In the genomic region with DNA sequence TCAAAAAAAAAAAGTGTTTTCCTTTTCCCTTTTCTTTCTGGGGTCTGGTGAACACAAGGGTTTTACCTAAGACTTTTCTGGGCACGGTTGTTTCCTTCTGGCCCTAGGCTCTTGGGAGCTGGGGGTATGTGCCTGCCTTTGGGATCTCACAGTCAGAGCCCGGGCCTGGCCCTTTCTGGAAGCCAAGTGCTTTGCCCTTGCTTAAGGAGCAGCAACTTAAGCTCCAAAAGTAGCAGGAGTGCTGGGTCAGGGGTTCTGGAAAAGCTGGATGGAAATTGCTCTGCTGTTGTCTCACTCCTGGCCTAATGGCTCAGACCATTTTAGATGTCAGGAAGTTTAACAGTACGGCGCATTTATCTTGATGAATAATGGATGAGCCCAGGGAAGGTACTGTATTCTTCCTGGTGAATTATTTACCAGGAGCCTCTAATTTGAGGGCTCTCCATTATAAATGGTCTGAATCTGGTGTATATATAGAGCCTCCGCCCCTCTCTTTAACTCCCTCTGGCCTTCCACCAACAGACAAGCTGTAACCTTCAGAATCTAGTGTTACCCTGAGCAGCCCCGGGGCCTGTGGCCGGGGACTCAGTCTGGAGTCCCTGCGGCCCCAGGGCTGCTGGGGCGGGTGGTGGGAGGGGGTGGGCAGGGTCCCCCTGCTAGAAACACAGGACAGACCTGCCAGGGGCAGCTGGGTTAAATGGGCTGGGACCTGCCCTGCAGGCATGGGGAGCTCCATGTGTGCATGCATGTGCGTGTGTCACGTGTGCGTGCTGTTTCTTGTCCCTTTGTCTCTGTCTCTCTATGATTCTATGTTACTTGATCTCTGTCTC, we compare ENCODE assay signal across 7 cellular contexts. TPM values are rescaled to one million over a fixed set of nuclear protein-coding genes. Genes with fewer than 3 reads are reported as not detected.
A peak's percentile ranks its signal among the peaks of the same experiment; 100 is the strongest.
DNase-seq lines count a peak whose midpoint lies in the region; ATAC-seq lines count a peak whose summit lies in the region.
"Had no signal": no experiment of that assay in that cellular context is flagged by ENCODE, and none has a peak within 500 bp of the region (broad histone marks: within the 10 kb centered on the region; RNA-seq: fewer than 3 reads in every experiment).

No MANE protein-coding gene starts in this region.

- no peak for ATAC-seq in HG02981 (IDR thresholded peaks at IDR 0.05; ENCODE audit: unreplicated experiment)
- ATAC-seq in activated naive CD4-positive, alpha-beta T cell treated with anti-CD3 and anti-CD28 coated beads, Interleukin-2, amount 50 U/mL, for 72 hours, result no peak

- no peak overlapping the region for H3K27ac Mint-ChIP-seq in activated naive CD4-positive, alpha-beta T cell treated with anti-CD3 and anti-CD28 coated beads, Interleukin-2, amount 50 U/mL, for 72 hours

- DNase-seq in COLO668 (lab: John Stamatoyannopoulos, UW; ENCODE audit: unreplicated experiment) (peak; percentile 82), NCI-H748 (lab: John Stamatoyannopoulos, UW; ENCODE audit: unreplicated experiment) (peak; percentile 61), kidney tubule cell (ENCODE audit: low spot score) (peak; percentile 68), superior temporal gyrus (ENCODE audit: extremely low spot score) (no peak)
- no peak for DNase-seq in activated naive CD4-positive, alpha-beta T cell treated with anti-CD3 and anti-CD28 coated beads, Interleukin-2, amount 50 U/mL, for 72 hours (ENCODE audit: low spot score in 2 of 2)

- no peaks in the 10 kb centered on the region for H3K36me3 Mint-ChIP-seq in activated naive CD4-positive, alpha-beta T cell treated with anti-CD3 and anti-CD28 coated beads, Interleukin-2, amount 50 U/mL, for 72 hours
- H3K36me3 Mint-ChIP-seq: CD14-positive monocyte had no signal

- H3K9me3 Mint-ChIP-seq in activated naive CD4-positive, alpha-beta T cell treated with anti-CD3 and anti-CD28 coated beads, Interleukin-2, amount 50 U/mL, for 72 hours, result no peaks in the 10 kb centered on the region
- H3K9me3 Mint-ChIP-seq: CD14-positive monocyte had no signal

RNA-seq across cellular contexts. Expression of a gene that starts 37.5 kb away (rescaled TPM):
- 1 to 10 TPM; 2.9 to 4.7 TPM for total RNA-seq in activated naive CD4-positive, alpha-beta T cell treated with anti-CD3 and anti-CD28 coated beads, Interleukin-2, amount 50 U/mL, for 72 hours

RNA-seq across cellular contexts. Expression of a gene that starts 54.2 kb away (rescaled TPM):
- 10 to 100 TPM; 19.9 to 50.1 TPM for total RNA-seq in activated naive CD4-positive, alpha-beta T cell treated with anti-CD3 and anti-CD28 coated beads, Interleukin-2, amount 50 U/mL, for 72 hours

RNA-seq across cellular contexts. Expression of a gene that starts 54.4 kb away (rescaled TPM):
- 10 to 100 TPM; 87.4 to 99.8 TPM for total RNA-seq in activated naive CD4-positive, alpha-beta T cell treated with anti-CD3 and anti-CD28 coated beads, Interleukin-2, amount 50 U/mL, for 72 hours

RNA-seq across cellular contexts. Expression of a gene that starts 57.4 kb away (rescaled TPM):
- total RNA-seq in activated naive CD4-positive, alpha-beta T cell treated with anti-CD3 and anti-CD28 coated beads, Interleukin-2, amount 50 U/mL, for 72 hours, result 10 to 100 TPM; 31.0 to 42.7 TPM

RNA-seq across cellular contexts. Expression of a gene that starts 60.0 kb away (rescaled TPM):
- total RNA-seq in activated naive CD4-positive, alpha-beta T cell treated with anti-CD3 and anti-CD28 coated beads, Interleukin-2, amount 50 U/mL, for 72 hours, result 10 to 100 TPM; 13.0 to 21.6 TPM

Comparison
In these comparisons a context has a peak if more than half of its experiments do, and no peak if none do; other contexts are left out.
1. DNase-seq: peak in COLO668 (single experiment), NCI-H748 (single experiment) and kidney tubule cell (single experiment); none in superior temporal gyrus (single experiment) and activated naive CD4-positive, alpha-beta T cell treated with anti-CD3 and anti-CD28 coated beads, Interleukin-2, amount 50 U/mL, for 72 hours (0 of 2).